Comparison of ENCODE assay signal across 11 cellular contexts in the genomic region with DNA sequence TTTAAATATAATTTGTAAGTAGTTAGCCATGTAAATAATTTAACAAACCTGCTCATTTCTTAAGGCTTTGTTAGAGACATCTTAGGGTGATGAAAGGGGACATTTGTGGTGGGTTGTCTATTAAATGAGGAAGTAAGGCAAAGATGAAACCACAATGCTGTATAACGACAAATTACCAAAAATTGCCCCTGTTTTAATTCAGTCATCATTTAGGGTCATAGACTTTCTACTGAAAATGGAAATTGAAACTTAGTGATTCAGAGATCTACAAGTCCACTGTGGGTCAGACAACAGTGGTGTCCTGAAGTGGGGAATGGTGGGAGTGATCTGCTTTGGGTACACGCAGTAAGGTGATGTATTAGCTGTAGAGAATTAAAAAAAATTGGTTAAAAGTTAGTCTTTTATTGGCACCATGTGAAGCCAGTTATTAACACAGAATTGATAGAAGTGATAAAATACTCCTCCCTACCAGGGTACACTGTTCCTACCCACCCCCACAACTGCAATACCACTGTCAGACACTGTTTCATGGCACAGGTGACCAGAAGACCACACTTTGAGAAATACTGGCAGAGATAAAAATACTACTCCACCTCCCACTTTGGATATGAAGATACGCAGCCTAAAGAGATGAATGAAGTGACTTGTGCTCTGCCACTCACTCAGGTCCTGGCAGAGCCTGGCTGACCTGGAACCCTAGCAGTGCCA. TPM values are rescaled to one million over a fixed set of nuclear protein-coding genes. Genes with fewer than 3 reads are reported as not detected.
A peak's percentile ranks its signal among the peaks of the same experiment; 100 is the strongest.
DNase-seq lines count a peak whose midpoint lies in the region; ATAC-seq, FAIRE-seq and TF ChIP-seq lines count a peak whose summit lies in the region.
"Had no signal": no experiment of that assay in that cellular context is flagged by ENCODE, and none has a peak within 500 bp of the region (broad histone marks: within the 10 kb centered on the region; RNA-seq: fewer than 3 reads in every experiment).

No MANE protein-coding gene starts in this region.

- H3K27me3 ChIP-seq in HL-60 (ENCODE audit: insufficient read depth, poor library complexity, severe bottlenecking), result no peaks in the 10 kb centered on the region

- H3K4me1 Mint-ChIP-seq in immature natural killer cell, result peaks cover 64 to 71% of the 10 kb centered on the region in 2 donors
- peaks cover 30% of the 10 kb centered on the region for H3K4me1 Mint-ChIP-seq in activated CD8-positive, alpha-beta memory T cell treated with anti-CD3 and anti-CD28 coated beads, Interleukin-2, amount 10 ng/mL, durations not matched to agents 7 days and 5 days

- H3K4me3 Mint-ChIP-seq in immature natural killer cell, result peak overlapping the region in 3 of 5 donors; percentile 36 to 51 (median 37)
- H3K4me3 Mint-ChIP-seq in activated CD8-positive, alpha-beta memory T cell treated with anti-CD3 and anti-CD28 coated beads, Interleukin-2, amount 10 ng/mL, durations not matched to agents 7 days and 5 days, result no peak overlapping the region
- H3K4me3 Mint-ChIP-seq: activated CD4-positive, alpha-beta T cell treated with anti-CD3 and anti-CD28 coated beads for 36 hours; neural crest cell had no signal

- peak overlapping the region in 3 of 6 donors; percentile 3 to 59 (median 17) for H3K27ac Mint-ChIP-seq in immature natural killer cell
- no peak overlapping the region for H3K27ac Mint-ChIP-seq in activated CD8-positive, alpha-beta memory T cell treated with anti-CD3 and anti-CD28 coated beads, Interleukin-2, amount 10 ng/mL, durations not matched to agents 7 days and 5 days
- H3K27ac Mint-ChIP-seq: activated CD4-positive, alpha-beta T cell treated with anti-CD3 and anti-CD28 coated beads for 36 hours had no signal

- CTCF ChIA-PET in activated CD8-positive, alpha-beta memory T cell treated with anti-CD3 and anti-CD28 coated beads, Interleukin-2, amount 10 ng/mL, durations not matched to agents 7 days and 5 days (lab: Charles Lee), result interaction anchor here (1.9 kb wide), 1 partner anchor 20 kb away, joined by 6 read pairs; no protein-coding TSS in a partner anchor

- no peak for DNase-seq in GM18507 (ENCODE audit: extremely low spot score, insufficient read length, low read depth)
- DNase-seq in HL-60 (ENCODE audit: low read depth in 1 of 2, low spot score in 1 of 2), result peak in 1 of 2 experiments; percentile 51
- DNase-seq in immature natural killer cell, result no peak
- DNase-seq in activated CD8-positive, alpha-beta memory T cell treated with anti-CD3 and anti-CD28 coated beads, Interleukin-2, amount 10 ng/mL, durations not matched to agents 7 days and 5 days, result no peak
- DNase-seq in cerebellar cortex (ENCODE audit: low spot score), result no peak
- DNase-seq in medulla oblongata (ENCODE audit: extremely low spot score), result no peak
- no peak for DNase-seq in stimulated activated naive CD4-positive, alpha-beta T cell treated with Interleukin-2 at 50 U/mL for 16 hours (lab: John Stamatoyannopoulos, UW)
- DNase-seq: activated CD4-positive, alpha-beta T cell treated with anti-CD3 and anti-CD28 coated beads for 36 hours; NCI-H1436 treated with DMSO at 0.1 percent for 48 hours had no signal

- H3K27me3 Mint-ChIP-seq in immature natural killer cell (ENCODE audit: low read depth in 3 of 3), result no peaks in the 10 kb centered on the region
- peaks cover 10% of the 10 kb centered on the region for H3K27me3 Mint-ChIP-seq in activated CD8-positive, alpha-beta memory T cell treated with anti-CD3 and anti-CD28 coated beads, Interleukin-2, amount 10 ng/mL, durations not matched to agents 7 days and 5 days
- H3K27me3 Mint-ChIP-seq: activated CD4-positive, alpha-beta T cell treated with anti-CD3 and anti-CD28 coated beads for 36 hours had no signal

- no peak for TF ChIP-seq CTCF in HL-60 (IDR thresholded peaks at IDR 0.05; ENCODE audit: insufficient read depth, low read length)

- peak overlapping the region; percentile 38 for H3K27ac ChIP-seq in HL-60 (replicated peaks)

- ATAC-seq in GM21737 (IDR thresholded peaks at IDR 0.05; ENCODE audit: unreplicated experiment), result peak; percentile 63
- ATAC-seq in activated CD8-positive, alpha-beta memory T cell treated with anti-CD3 and anti-CD28 coated beads, Interleukin-2, amount 10 ng/mL, durations not matched to agents 7 days and 5 days, result no peak
- ATAC-seq: activated CD4-positive, alpha-beta T cell treated with anti-CD3 and anti-CD28 coated beads for 36 hours had no signal

- H3K36me3 Mint-ChIP-seq in immature natural killer cell, result no peaks in the 10 kb centered on the region
- peaks cover 4% of the 10 kb centered on the region for H3K36me3 Mint-ChIP-seq in activated CD8-positive, alpha-beta memory T cell treated with anti-CD3 and anti-CD28 coated beads, Interleukin-2, amount 10 ng/mL, durations not matched to agents 7 days and 5 days

- no peaks in the 10 kb centered on the region for H3K9me3 Mint-ChIP-seq in immature natural killer cell
- H3K9me3 Mint-ChIP-seq in activated CD8-positive, alpha-beta memory T cell treated with anti-CD3 and anti-CD28 coated beads, Interleukin-2, amount 10 ng/mL, durations not matched to agents 7 days and 5 days (ENCODE audit: low read depth), result no peaks in the 10 kb centered on the region

- peak; percentile 91 for FAIRE-seq in GM18507 (lab: Jason Lieb, UNC)

- no peak overlapping the region for H3K4me3 ChIP-seq in HL-60 (replicated peaks; ENCODE audit: insufficient read depth, low read length)

RNA-seq across cellular contexts. Expression of a gene that starts 13.4 kb away (rescaled TPM):
- 1 to 10 TPM; 2.4 to 9.2 (median 5.6) TPM for polyA plus RNA-seq in immature natural killer cell
- 10 to 100 TPM in 1 of 2 experiments, 1 to 10 TPM in 1; 5.0 to 12.7 TPM for total RNA-seq in activated CD8-positive, alpha-beta memory T cell treated with anti-CD3 and anti-CD28 coated beads, Interleukin-2, amount 10 ng/mL, durations not matched to agents 7 days and 5 days
